Comparison of ENCODE assay signal across 8 cellular contexts in the genomic region with DNA sequence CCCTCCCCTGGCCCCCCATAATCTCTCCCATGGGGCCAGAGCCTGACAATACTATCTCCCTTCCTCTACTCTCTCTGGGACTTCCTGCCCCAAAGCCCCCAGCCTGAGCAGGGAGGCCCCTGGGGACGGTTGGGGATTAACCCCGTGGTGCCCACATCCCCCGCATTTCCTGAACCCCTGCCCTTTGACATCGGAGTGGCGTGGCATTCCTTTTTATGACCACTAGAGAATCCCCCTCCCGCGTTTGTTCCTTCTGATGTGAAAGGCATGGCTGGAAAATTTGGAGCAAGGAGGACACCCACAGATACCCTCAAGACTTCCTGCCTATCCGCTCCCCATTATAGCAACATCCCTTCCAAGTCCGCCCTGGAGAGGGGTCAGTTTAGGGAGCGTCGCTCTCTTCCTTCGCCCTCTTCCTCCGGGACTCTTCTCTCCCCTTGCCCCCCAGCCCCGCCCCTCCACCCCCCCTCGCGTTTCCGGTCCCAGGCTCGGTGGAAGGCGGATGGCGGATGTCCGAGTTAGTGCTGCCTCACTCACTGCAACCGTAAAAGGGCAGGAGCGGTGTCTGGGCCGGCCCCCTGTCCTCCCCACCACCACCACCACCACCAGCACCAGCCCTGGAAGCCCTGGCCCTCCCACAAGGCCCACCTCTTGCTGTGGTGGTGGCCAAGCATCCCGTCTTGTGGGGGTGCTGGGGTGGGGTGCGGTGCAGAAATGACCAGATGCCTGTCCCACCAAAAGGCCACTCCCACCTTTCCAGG. TPM values are rescaled to one million over a fixed set of nuclear protein-coding genes. Genes with fewer than 3 reads are reported as not detected.
DNase-seq lines count a peak whose midpoint lies in the region; ATAC-seq and TF ChIP-seq lines count a peak whose summit lies in the region.

No MANE protein-coding gene starts in this region.

- H3K36me3 ChIP-seq in Loucy (ENCODE audit: insufficient read depth, low read length) (peaks cover 10% of the 10 kb centered on the region; the same call in 1 of the 2 replicates), neural cell (ENCODE audit: insufficient read depth, low read length) (no peaks in the 10 kb centered on the region)

- peak overlapping the region; percentile 99 for H3K4me3 Mint-ChIP-seq in activated CD8-positive, alpha-beta memory T cell treated with anti-CD3 and anti-CD28 coated beads, Interleukin-2, amount 10 ng/mL, durations not matched to agents 7 days and 5 days
- H3K4me3 Mint-ChIP-seq in activated CD4-positive, alpha-beta memory T cell treated with anti-CD3 and anti-CD28 coated beads, Interleukin-2, amount 10 ng/mL, durations not matched to agents 7 days and 5 days: peak overlapping the region; percentile 87

- peak; percentile 83 for DNase-seq in activated CD8-positive, alpha-beta memory T cell treated with anti-CD3 and anti-CD28 coated beads, Interleukin-2, amount 10 ng/mL, durations not matched to agents 7 days and 5 days
- no peak for DNase-seq in activated CD8-positive, alpha-beta memory T cell treated with anti-CD3 and anti-CD28 coated beads, Interleukin-2, amount 50 U/mL, for 48 hours
- DNase-seq in activated CD4-positive, alpha-beta memory T cell treated with anti-CD3 and anti-CD28 coated beads, Interleukin-2, amount 10 ng/mL, durations not matched to agents 7 days and 5 days: peak; percentile 71
- DNase-seq in fibroblast of the aortic adventitia (ENCODE audit: low read depth): peak; percentile 37
- DNase-seq in NCI-H524 (lab: John Stamatoyannopoulos, UW): no peak

- no peaks in the 10 kb centered on the region for H3K9me2 ChIP-seq in Loucy (replicated peaks; ENCODE audit: low read depth, low read length)
- H3K9me2 ChIP-seq in neural cell (ENCODE audit: insufficient read depth, low read length): no peaks in the 10 kb centered on the region

- no peak overlapping the region for H2AFZ ChIP-seq in Loucy (ENCODE audit: low read length)
- H2AFZ ChIP-seq in neural cell (ENCODE audit: low read depth, low read length): no peak overlapping the region

- no peaks in the 10 kb centered on the region for H3K27me3 Mint-ChIP-seq in activated CD8-positive, alpha-beta memory T cell treated with anti-CD3 and anti-CD28 coated beads, Interleukin-2, amount 10 ng/mL, durations not matched to agents 7 days and 5 days
- no peaks in the 10 kb centered on the region for H3K27me3 Mint-ChIP-seq in activated CD4-positive, alpha-beta memory T cell treated with anti-CD3 and anti-CD28 coated beads, Interleukin-2, amount 10 ng/mL, durations not matched to agents 7 days and 5 days

- POLR2A ChIA-PET in activated CD4-positive, alpha-beta memory T cell treated with anti-CD3 and anti-CD28 coated beads, Interleukin-2, amount 10 ng/mL, durations not matched to agents 7 days and 5 days (lab: Charles Lee): interaction anchor here (1.3 to 4.5 kb wide), 4 partner anchors 10 to 133 kb away, joined by 4 to 24 read pairs (median 8); a partner anchor contains a TSS

- H3K4me1 Mint-ChIP-seq in activated CD8-positive, alpha-beta memory T cell treated with anti-CD3 and anti-CD28 coated beads, Interleukin-2, amount 10 ng/mL, durations not matched to agents 7 days and 5 days: peaks cover 56% of the 10 kb centered on the region
- H3K4me1 Mint-ChIP-seq in activated CD4-positive, alpha-beta memory T cell treated with anti-CD3 and anti-CD28 coated beads, Interleukin-2, amount 10 ng/mL, durations not matched to agents 7 days and 5 days: peaks cover 60% of the 10 kb centered on the region

- no peaks in the 10 kb centered on the region for H3K9me3 Mint-ChIP-seq in activated CD8-positive, alpha-beta memory T cell treated with anti-CD3 and anti-CD28 coated beads, Interleukin-2, amount 10 ng/mL, durations not matched to agents 7 days and 5 days (ENCODE audit: low read depth)
- no peaks in the 10 kb centered on the region for H3K9me3 Mint-ChIP-seq in activated CD4-positive, alpha-beta memory T cell treated with anti-CD3 and anti-CD28 coated beads, Interleukin-2, amount 10 ng/mL, durations not matched to agents 7 days and 5 days

- peak; percentile 4 for ATAC-seq in activated CD8-positive, alpha-beta memory T cell treated with anti-CD3 and anti-CD28 coated beads, Interleukin-2, amount 10 ng/mL, durations not matched to agents 7 days and 5 days
- no peak for ATAC-seq in HG02981 (IDR thresholded peaks at IDR 0.05; ENCODE audit: unreplicated experiment)

- peaks cover 23% of the 10 kb centered on the region for H3K36me3 Mint-ChIP-seq in activated CD8-positive, alpha-beta memory T cell treated with anti-CD3 and anti-CD28 coated beads, Interleukin-2, amount 10 ng/mL, durations not matched to agents 7 days and 5 days
- H3K36me3 Mint-ChIP-seq in activated CD4-positive, alpha-beta memory T cell treated with anti-CD3 and anti-CD28 coated beads, Interleukin-2, amount 10 ng/mL, durations not matched to agents 7 days and 5 days (ENCODE audit: low read depth): peaks cover 44% of the 10 kb centered on the region

- H3K4me3 ChIP-seq in Loucy (ENCODE audit: low read length, poor library complexity, severe bottlenecking) (peak overlapping the region; percentile 99), fibroblast of the aortic adventitia (ENCODE audit: low read depth, low read length) (peak overlapping the region; percentile 98), neural cell (ENCODE audit: low read length) (peak overlapping the region; percentile 95)

- TF ChIP-seq EP300 in neural cell (conservative IDR thresholded peaks at IDR 0.05; ENCODE audit: poor library complexity, severe bottlenecking): no peak

- H3K27ac ChIP-seq in neural cell (ENCODE audit: low read length): no peak overlapping the region

- peaks cover 13% of the 10 kb centered on the region for H3K27me3 ChIP-seq in Loucy (ENCODE audit: insufficient read depth, low read length, poor library complexity, severe bottlenecking)
- no peaks in the 10 kb centered on the region for H3K27me3 ChIP-seq in neural cell (ENCODE audit: insufficient read depth, low read depth, low read length)

- peaks cover 72% of the 10 kb centered on the region for H3K79me2 ChIP-seq in Loucy (ENCODE audit: insufficient read depth, low read length)
- no peaks in the 10 kb centered on the region for H3K79me2 ChIP-seq in neural cell (replicated peaks; ENCODE audit: insufficient read depth, low read length)

- no peaks in the 10 kb centered on the region for H3F3A ChIP-seq in Loucy (ENCODE audit: low read depth)
- H3F3A ChIP-seq in neural cell (ENCODE audit: insufficient read depth, low read length, poor library complexity, severe bottlenecking): no peaks in the 10 kb centered on the region

- CTCF ChIA-PET in activated CD8-positive, alpha-beta memory T cell treated with anti-CD3 and anti-CD28 coated beads, Interleukin-2, amount 10 ng/mL, durations not matched to agents 7 days and 5 days (lab: Charles Lee): interaction anchor here (0.9 to 2.3 kb wide), 12 partner anchors 10 to 208 kb away, joined by 3 to 13 read pairs (median 4); a partner anchor contains a TSS
- CTCF ChIA-PET in activated CD4-positive, alpha-beta memory T cell treated with anti-CD3 and anti-CD28 coated beads, Interleukin-2, amount 10 ng/mL, durations not matched to agents 7 days and 5 days (lab: Charles Lee): interaction anchor here (0.9 kb wide), 1 partner anchor 23 kb away, joined by 3 read pairs; no protein-coding TSS in a partner anchor

- peaks cover 41% of the 10 kb centered on the region for H3K4me1 ChIP-seq in Loucy (ENCODE audit: insufficient read depth, low read length, poor library complexity, severe bottlenecking)

- no peak for TF ChIP-seq RAD21 in neural cell (conservative IDR thresholded peaks at IDR 0.05)

- H3K9ac ChIP-seq in Loucy (ENCODE audit: low read depth, low read length, poor library complexity, severe bottlenecking) (peak overlapping the region; percentile 100), neural cell (ENCODE audit: low read length) (peak overlapping the region; percentile 66)

- peak overlapping the region; percentile 88 for H3K4me2 ChIP-seq in Loucy (ENCODE audit: low read depth, low read length, poor library complexity, severe bottlenecking)
- no peak overlapping the region for H3K4me2 ChIP-seq in neural cell (ENCODE audit: low read length)

- H3K9me3 ChIP-seq in Loucy (ENCODE audit: insufficient read depth, low read depth, low read length) (no peaks in the 10 kb centered on the region), neural cell (ENCODE audit: low read length) (no peaks in the 10 kb centered on the region)

- peak; percentile 28; the same call in 1 of the 2 replicates for TF ChIP-seq CTCF in Loucy (conservative IDR thresholded peaks at IDR 0.05; ENCODE audit: low read length)
- peak; percentile 2 for TF ChIP-seq CTCF in fibroblast of the aortic adventitia (IDR thresholded peaks at IDR 0.05; ENCODE audit: insufficient read depth, low read length)
- TF ChIP-seq CTCF in neural cell (IDR thresholded peaks at IDR 0.05; ENCODE audit: poor library complexity, severe bottlenecking): no peak

- H4K20me1 ChIP-seq in Loucy (ENCODE audit: insufficient read depth, low read length, poor library complexity, severe bottlenecking) (peaks cover 55% of the 10 kb centered on the region), neural cell (ENCODE audit: insufficient read depth) (no peaks in the 10 kb centered on the region)

- H3K27ac Mint-ChIP-seq in activated CD8-positive, alpha-beta memory T cell treated with anti-CD3 and anti-CD28 coated beads, Interleukin-2, amount 10 ng/mL, durations not matched to agents 7 days and 5 days: peak overlapping the region; percentile 94
- H3K27ac Mint-ChIP-seq in activated CD4-positive, alpha-beta memory T cell treated with anti-CD3 and anti-CD28 coated beads, Interleukin-2, amount 10 ng/mL, durations not matched to agents 7 days and 5 days: peak overlapping the region; percentile 89

RNA-seq across cellular contexts. Expression of a gene that starts 1.8 kb away (rescaled TPM):
- 100 to 1,000 TPM; 223 to 308 TPM for total RNA-seq in activated CD8-positive, alpha-beta memory T cell treated with anti-CD3 and anti-CD28 coated beads, Interleukin-2, amount 10 ng/mL, durations not matched to agents 7 days and 5 days
- total RNA-seq in activated CD4-positive, alpha-beta memory T cell treated with anti-CD3 and anti-CD28 coated beads, Interleukin-2, amount 10 ng/mL, durations not matched to agents 7 days and 5 days: 100 to 1,000 TPM; 224 to 233 TPM
- total RNA-seq in fibroblast of the aortic adventitia (ENCODE audit: low replicate concordance): 31.6 and 33.3 TPM in 2 replicates
- 6.1 and 15.6 TPM in 2 replicates for polyA plus RNA-seq in neural cell
- polyA minus RNA-seq in neural cell: 5.8 and 10.5 TPM in 2 replicates

RNA-seq across cellular contexts. Expression of a gene that starts 10.9 kb away (rescaled TPM):
- 1 to 10 TPM; 4.3 to 4.5 TPM for total RNA-seq in activated CD8-positive, alpha-beta memory T cell treated with anti-CD3 and anti-CD28 coated beads, Interleukin-2, amount 10 ng/mL, durations not matched to agents 7 days and 5 days
- 1 to 10 TPM; 3.5 to 4.3 TPM for total RNA-seq in activated CD4-positive, alpha-beta memory T cell treated with anti-CD3 and anti-CD28 coated beads, Interleukin-2, amount 10 ng/mL, durations not matched to agents 7 days and 5 days
- total RNA-seq in fibroblast of the aortic adventitia (ENCODE audit: low replicate concordance): 0.99 and 2.4 TPM in 2 replicates
- polyA plus RNA-seq in neural cell: 1.0 and 1.8 TPM in 2 replicates
- not detected in 2 replicates for polyA minus RNA-seq in neural cell

RNA-seq across cellular contexts. Expression of a gene that starts 12.3 kb away (rescaled TPM):
- 1 to 10 TPM; 3.1 to 4.3 TPM for total RNA-seq in activated CD8-positive, alpha-beta memory T cell treated with anti-CD3 and anti-CD28 coated beads, Interleukin-2, amount 10 ng/mL, durations not matched to agents 7 days and 5 days
- total RNA-seq in activated CD4-positive, alpha-beta memory T cell treated with anti-CD3 and anti-CD28 coated beads, Interleukin-2, amount 10 ng/mL, durations not matched to agents 7 days and 5 days: 1 to 10 TPM; 3.0 to 5.5 TPM
- 5.7 and 26.8 TPM in 2 replicates for total RNA-seq in fibroblast of the aortic adventitia (ENCODE audit: low replicate concordance)
- polyA plus RNA-seq in neural cell: 70.3 and 83.9 TPM in 2 replicates
- 75.7 and 92.8 TPM in 2 replicates for polyA minus RNA-seq in neural cell

RNA-seq across cellular contexts. Expression of a gene that starts 41.3 kb away (rescaled TPM):
- 10 to 100 TPM in 1 of 2 experiments, 1 to 10 TPM in 1; 5.6 to 98.6 TPM for total RNA-seq in activated CD8-positive, alpha-beta memory T cell treated with anti-CD3 and anti-CD28 coated beads, Interleukin-2, amount 10 ng/mL, durations not matched to agents 7 days and 5 days
- total RNA-seq in activated CD4-positive, alpha-beta memory T cell treated with anti-CD3 and anti-CD28 coated beads, Interleukin-2, amount 10 ng/mL, durations not matched to agents 7 days and 5 days: 10 to 100 TPM; 15.3 to 16.1 TPM
- 0.33 and 0.81 TPM in 2 replicates for total RNA-seq in fibroblast of the aortic adventitia (ENCODE audit: low replicate concordance)
- polyA plus RNA-seq in neural cell: 1.4 and 2.1 TPM in 2 replicates
- 13.8 and 14.4 TPM in 2 replicates for polyA minus RNA-seq in neural cell

Comparison
In these comparisons a context has a peak if more than half of its experiments do, and no peak if none do; other contexts are left out.
1. DNase-seq: peak in activated CD8-positive, alpha-beta memory T cell treated with anti-CD3 and anti-CD28 coated beads, Interleukin-2, amount 10 ng/mL, durations not matched to agents 7 days and 5 days (single experiment), activated CD4-positive, alpha-beta memory T cell treated with anti-CD3 and anti-CD28 coated beads, Interleukin-2, amount 10 ng/mL, durations not matched to agents 7 days and 5 days (single experiment) and fibroblast of the aortic adventitia (single experiment); none in activated CD8-positive, alpha-beta memory T cell treated with anti-CD3 and anti-CD28 coated beads, Interleukin-2, amount 50 U/mL, for 48 hours (single experiment) and NCI-H524 (0 of 2).
2. Peak in every context shown above with its lines, with median percentiles within 50 percentile points of each other: H3K4me3 ChIP-seq.